Comparison of ENCODE assay signal across 17 cellular contexts in genomic region chr7:136911362-136911761, GRCh38. TPM values are rescaled to one million over a fixed set of nuclear protein-coding genes. Genes with fewer than 3 reads are reported as not detected.
A peak's percentile ranks its signal among the peaks of the same experiment; 100 is the strongest.
DNase-seq lines count a peak whose midpoint lies in the region; ATAC-seq and TF ChIP-seq lines count a peak whose summit lies in the region.
"Had no signal": no experiment of that assay in that cellular context is flagged by ENCODE, and none has a peak within 500 bp of the region (broad histone marks: within the 10 kb centered on the region; RNA-seq: fewer than 3 reads in every experiment).

No MANE protein-coding gene starts in this region.

- H3K9me3 ChIP-seq in right cardiac atrium (ENCODE audit: control insufficient read depth, low read length) = no peaks in the 10 kb centered on the region
- H3K9me3 ChIP-seq in effector memory CD4-positive, alpha-beta T cell (ENCODE audit: control insufficient read depth, low read length) = no peaks in the 10 kb centered on the region
- H3K9me3 ChIP-seq: ascending aorta, right lobe of liver had no signal

- no peaks in the 10 kb centered on the region for H3K4me1 ChIP-seq in right cardiac atrium (ENCODE audit: control insufficient read depth, insufficient read depth, low read length)
- H3K4me1 ChIP-seq in effector memory CD4-positive, alpha-beta T cell (ENCODE audit: control insufficient read depth, insufficient read depth, low read length, poor library complexity, severe bottlenecking) = no peaks in the 10 kb centered on the region
- H3K4me1 ChIP-seq: ascending aorta, right lobe of liver had no signal

- ATAC-seq in right cardiac atrium (peak; percentile 31 to 47), GM18511 (IDR thresholded peaks at IDR 0.05; ENCODE audit: unreplicated experiment) (no peak)
- ATAC-seq: activated CD4-positive, alpha-beta T cell treated with anti-CD3 and anti-CD28 coated beads for 36 hours; right lobe of liver; stimulated activated naive CD8-positive, alpha-beta T cell treated with anti-CD3 and anti-CD28 coated beads, Interleukin-15, Interleukin-2, amounts not matched to agents 100 U/mL and 50 U/mL, for 24 hours had no signal

- H3K36me3 ChIP-seq in effector memory CD4-positive, alpha-beta T cell (ENCODE audit: control insufficient read depth, insufficient read depth, low read length) = no peaks in the 10 kb centered on the region
- H3K36me3 ChIP-seq: ascending aorta, right lobe of liver had no signal

- peak; percentile 58 for TF ChIP-seq CTCF in VCaP (conservative IDR thresholded peaks at IDR 0.05)

- H3K27ac ChIP-seq in VCaP = no peak overlapping the region
- H3K27ac ChIP-seq in right cardiac atrium (ENCODE audit: low read length) = no peak overlapping the region
- no peak overlapping the region for H3K27ac ChIP-seq in effector memory CD4-positive, alpha-beta T cell (ENCODE audit: insufficient read depth, low read length, poor library complexity, severe bottlenecking)
- H3K27ac ChIP-seq: ascending aorta, right lobe of liver had no signal

- DNase-seq in AG20443 (ENCODE audit: low spot score) = peak; percentile 31
- peak; percentile 5 for DNase-seq in HCEC 1CT
- no peak for DNase-seq in right cardiac atrium
- no peak for DNase-seq in middle frontal gyrus (ENCODE audit: extremely low spot score, low spot score)
- no peak for DNase-seq in AML-193 (lab: John Stamatoyannopoulos, UW)
- no peak for DNase-seq in effector memory CD4-positive, alpha-beta T cell
- DNase-seq: activated CD4-positive, alpha-beta T cell treated with anti-CD3 and anti-CD28 coated beads for 36 hours; activated T-cell treated with anti-CD3 and anti-CD28 coated beads, Interleukin-2, amount 50 U/mL, for 24 hours; CD4-positive, CD25-positive, alpha-beta regulatory T cell; effector CD8-positive, alpha-beta T cell; GF-D8; left cardiac atrium; right lobe of liver; stimulated activated naive CD8-positive, alpha-beta T cell treated with anti-CD3 and anti-CD28 coated beads, Interleukin-15, Interleukin-2, amounts not matched to agents 100 U/mL and 50 U/mL, for 24 hours had no signal

- no peaks in the 10 kb centered on the region for H3K27me3 ChIP-seq in right cardiac atrium (ENCODE audit: control insufficient read depth, insufficient read depth)
- H3K27me3 ChIP-seq in effector memory CD4-positive, alpha-beta T cell (replicated peaks; ENCODE audit: control insufficient read depth, insufficient read depth, low read length, poor library complexity, severe bottlenecking) = no peaks in the 10 kb centered on the region
- H3K27me3 ChIP-seq: ascending aorta, right lobe of liver had no signal

- H3K4me3 ChIP-seq in right cardiac atrium (ENCODE audit: low read length) = no peak overlapping the region
- no peak overlapping the region for H3K4me3 ChIP-seq in effector memory CD4-positive, alpha-beta T cell (ENCODE audit: insufficient read depth, low read depth, low read length, poor library complexity, severe bottlenecking)
- H3K4me3 ChIP-seq: ascending aorta, right lobe of liver had no signal

- WGBS in right cardiac atrium = 61% methylated on average over 6 of the region's 6 CpGs

- intact Hi-C loops in right cardiac atrium (cut with DNase I) = no loop called here

RNA-seq across cellular contexts. Expression of gene CHRM2, which starts 42.9 kb away (rescaled TPM):
- total RNA-seq in right cardiac atrium = 100 to 1,000 TPM in 2 of 4 donors, 10 to 100 TPM in 2; 50.3 to 140 (median 104) TPM
- 38.1 TPM for polyA plus RNA-seq in right cardiac atrium
- total RNA-seq: activated CD4-positive, alpha-beta T cell treated with anti-CD3 and anti-CD28 coated beads for 36 hours; ascending aorta; CD4-positive, CD25-positive, alpha-beta regulatory T cell had no signal
- polyA plus RNA-seq: CD4-positive, CD25-positive, alpha-beta regulatory T cell had no signal

Comparison
In these comparisons a context has a peak if more than half of its experiments do, and no peak if none do; other contexts are left out.
1. DNase-seq: peak in AG20443 (single experiment) and HCEC 1CT (single experiment); none in right cardiac atrium (0 of 3), middle frontal gyrus (single experiment), AML-193 (0 of 2) and effector memory CD4-positive, alpha-beta T cell (0 of 3).